16 cellular contexts compared by ENCODE assay signal in genomic region chr14:67469954-67470353, GRCh38.
"Had no signal": no experiment of that assay in that cellular context is flagged by ENCODE, and none has a peak within 500 bp of the region (broad histone marks: within the 10 kb centered on the region; RNA-seq: fewer than 3 reads in every experiment).

No MANE protein-coding gene starts in this region.

- H3K27me3 Mint-ChIP-seq: activated T-cell treated with anti-CD3 and anti-CD28 coated beads, Interleukin-2, amount 50 U/mL, for 24 hours had no signal

- H3K27ac Mint-ChIP-seq: activated T-helper 2 cell treated with anti-CD3 and anti-CD28 coated beads, Interferon-gamma antibody, Interleukin-2, Interleukin-4, amounts not matched to agents 10 μg/mL and 5 μg/mL and 100 μg/mL, durations not matched to agents 14 hours and 24 hours and 36 hours; brain had no signal

- ATAC-seq: foreskin keratinocyte; left lung; right lobe of liver; stimulated activated naive CD8-positive, alpha-beta T cell treated with anti-CD3 and anti-CD28 coated beads, Interleukin-15, Interleukin-2, amounts not matched to agents 100 U/mL and 50 U/mL, for 24 hours had no signal

- H3K4me3 Mint-ChIP-seq: activated T-cell treated with anti-CD3 and anti-CD28 coated beads, Interleukin-2, amount 50 U/mL, for 24 hours; brain had no signal

- H3K36me3 Mint-ChIP-seq: brain had no signal

- H3K9me3 Mint-ChIP-seq: activated T-cell treated with anti-CD3 and anti-CD28 coated beads, Interleukin-2, amount 50 U/mL, for 24 hours; activated T-helper 2 cell treated with anti-CD3 and anti-CD28 coated beads, Interferon-gamma antibody, Interleukin-2, Interleukin-4, amounts not matched to agents 10 μg/mL and 5 μg/mL and 100 μg/mL, durations not matched to agents 14 hours and 24 hours and 36 hours; brain had no signal

- DNase-seq: activated CD4-positive, CD25-positive, alpha-beta regulatory T cell treated with anti-CD3 and anti-CD28 coated beads, Interleukin-2, amount 50 U/mL, for 72 hours; activated naive CD4-positive, alpha-beta T cell; activated T-cell treated with anti-CD3 and anti-CD28 coated beads, Interleukin-2, amount 50 U/mL, for 24 hours; dermis blood vessel endothelial cell; effector CD8-positive, alpha-beta T cell; foreskin keratinocyte; left lung; midbrain; nucleus accumbens; right lobe of liver; stimulated activated CD4-positive, alpha-beta T cell treated with anti-CD3 and anti-CD28 coated beads, Interleukin-2, amount 100 ng/mL, for 48 hours; stimulated activated naive CD8-positive, alpha-beta T cell treated with anti-CD3 and anti-CD28 coated beads, Interleukin-15, Interleukin-2, amounts not matched to agents 100 U/mL and 50 U/mL, for 24 hours; upper lobe of left lung; WERI-Rb-1 had no signal

- H3K4me1 Mint-ChIP-seq: brain had no signal
